Comparison of ENCODE assay signal across 31 cellular contexts in genomic region chr12:113475451-113476085, GRCh38. TPM values are rescaled to one million over a fixed set of nuclear protein-coding genes. Genes with fewer than 3 reads are reported as not detected.
DNase-seq lines count a peak whose midpoint lies in the region; ATAC-seq and TF ChIP-seq lines count a peak whose summit lies in the region.
"Had no signal": no experiment of that assay in that cellular context is flagged by ENCODE, and none has a peak within 500 bp of the region (broad histone marks: within the 10 kb centered on the region; RNA-seq: fewer than 3 reads in every experiment).

No MANE protein-coding gene starts in this region.

- DNase-seq in left ventricle myocardium inferior: no peak
- no peak for DNase-seq in Right ventricle myocardium inferior (ENCODE audit: missing footprints)
- DNase-seq in activated T-helper 1 cell treated with anti-CD3 and anti-CD28 coated beads, Interleukin-12 subunit alpha, Interleukin-12 subunit beta, Interleukin-2, Interleukin-4 antibody, amounts not matched to agents 30 ng/mL and 10 ng/mL and 1 ng/mL, durations not matched to agents 14 hours and 24 hours and 36 hours (ENCODE audit: low spot score): no peak
- no peak for DNase-seq in RWPE1 (ENCODE audit: low spot score)
- DNase-seq in stimulated activated CD4-positive, alpha-beta T cell treated with anti-CD3 and anti-CD28 coated beads, Interleukin-4, amount 100 ng/mL, for 1 hour: no peak
- DNase-seq in foreskin fibroblast: no peak
- DNase-seq: activated CD4-positive, alpha-beta T cell treated with anti-CD3 and anti-CD28 coated beads, Interleukin-2, amount 10 ng/mL, durations not matched to agents 24 days and 14 days; activated T-cell treated with anti-CD3 and anti-CD28 coated beads, Interleukin-2, amount 50 U/mL, for 24 hours; adrenal gland; BE2C; CD8-positive, alpha-beta T cell; cerebellar nuclear complex; HCEC 1CT; hippocampal formation; Kasumi-1; left lung; mesenchymal stem cell; NCI-H2029 treated with DMSO at 0.1 percent for 48 hours; right lobe of liver; SHP77 treated with DMSO at 0.1 percent for 48 hours; spleen; SW 1271; T1000; tibial artery had no signal

- intact Hi-C loops in left ventricle myocardium inferior (cut with micrococcal nuclease) (no loop called here), Right ventricle myocardium inferior (cut with DNase I) (no loop called here)
- intact Hi-C loops in activated T-helper 1 cell treated with anti-CD3 and anti-CD28 coated beads, Interleukin-12 subunit alpha, Interleukin-12 subunit beta, Interleukin-2, Interleukin-4 antibody, amounts not matched to agents 30 ng/mL and 10 ng/mL and 1 ng/mL, durations not matched to agents 14 hours and 24 hours and 36 hours (cut with micrococcal nuclease): loop anchor here (5.0 kb wide), 1 partner anchor 932 kb away; the partner anchor contains the start of gene TBX5

- peaks cover 7% of the 10 kb centered on the region for H3K36me3 Mint-ChIP-seq in activated T-helper 1 cell treated with anti-CD3 and anti-CD28 coated beads, Interleukin-12 subunit alpha, Interleukin-12 subunit beta, Interleukin-2, Interleukin-4 antibody, amounts not matched to agents 30 ng/mL and 10 ng/mL and 1 ng/mL, durations not matched to agents 14 hours and 24 hours and 36 hours (ENCODE audit: low read depth)
- H3K36me3 Mint-ChIP-seq: CD8-positive, alpha-beta T cell had no signal

- no peak overlapping the region for H3K9ac ChIP-seq in iPS-20b (ENCODE audit: low read depth, low read length)

- peak overlapping the region; percentile 36 for H3K27ac Mint-ChIP-seq in activated T-helper 1 cell treated with anti-CD3 and anti-CD28 coated beads, Interleukin-12 subunit alpha, Interleukin-12 subunit beta, Interleukin-2, Interleukin-4 antibody, amounts not matched to agents 30 ng/mL and 10 ng/mL and 1 ng/mL, durations not matched to agents 14 hours and 24 hours and 36 hours
- H3K27ac Mint-ChIP-seq: activated CD4-positive, alpha-beta T cell treated with anti-CD3 and anti-CD28 coated beads, Interleukin-2, amount 10 ng/mL, durations not matched to agents 24 days and 14 days; activated T-cell treated with anti-CD3 and anti-CD28 coated beads, Interleukin-2, amount 50 U/mL, for 24 hours; CD8-positive, alpha-beta T cell had no signal

- no peak for ATAC-seq in Right ventricle myocardium inferior
- ATAC-seq: CD8-positive, alpha-beta T cell; gastroesophageal sphincter; left lung; right lobe of liver had no signal

- H3K9me3 ChIP-seq in left ventricle myocardium inferior (replicated peaks) (no peaks in the 10 kb centered on the region), iPS-20b (ENCODE audit: insufficient read depth, low read depth, low read length) (peaks cover 5% of the 10 kb centered on the region; the same call in 1 of the 2 replicates)
- H3K9me3 ChIP-seq: adrenal gland, BE2C, gastroesophageal sphincter, left lung, right lobe of liver, tibial artery had no signal

- H3K27ac ChIP-seq in left ventricle myocardium inferior (replicated peaks) (no peak overlapping the region), iPS-20b (ENCODE audit: low read length) (no peak overlapping the region), RWPE1 (no peak overlapping the region)
- H3K27ac ChIP-seq: adrenal gland, gastroesophageal sphincter, left lung, right lobe of liver, spleen, tibial artery, VCaP had no signal

- H3K4me1 ChIP-seq in left ventricle myocardium inferior: peaks cover 12% of the 10 kb centered on the region
- peaks cover 36% of the 10 kb centered on the region for H3K4me1 ChIP-seq in iPS-20b (ENCODE audit: insufficient read depth, low read length)
- H3K4me1 ChIP-seq: adrenal gland, BE2C, left lung had no signal

- H3K4me3 ChIP-seq in left ventricle myocardium inferior (peak overlapping the region; percentile 42), iPS-20b (ENCODE audit: low read length) (peak overlapping the region; percentile 58; the same call in 1 of the 2 replicates), foreskin fibroblast (ENCODE audit: low read depth in 1 of 2, low read length in 2 of 2) (no peak overlapping the region)
- H3K4me3 ChIP-seq: adrenal gland, gastroesophageal sphincter, left lung, right lobe of liver, spleen, tibial artery had no signal

- H3K27me3 ChIP-seq in left ventricle myocardium inferior (ENCODE audit: low read depth) (peaks cover 98% of the 10 kb centered on the region), iPS-20b (ENCODE audit: insufficient read depth, low read length) (peaks cover 98% of the 10 kb centered on the region)

- H3K36me3 ChIP-seq in left ventricle myocardium inferior (no peaks in the 10 kb centered on the region), iPS-20b (ENCODE audit: insufficient read depth, low read depth, low read length) (no peaks in the 10 kb centered on the region)
- H3K36me3 ChIP-seq: adrenal gland, BE2C, gastroesophageal sphincter, left lung, right lobe of liver, spleen, tibial artery had no signal

- POLR2A ChIA-PET in RWPE1 (lab: Yijun Ruan, JAX; ENCODE audit: low non-redundant PET): no interaction called here

- CTCF ChIA-PET in RWPE1 (lab: Yijun Ruan, JAX): interaction anchor here (0.6 to 1.6 kb wide), 2 partner anchors 13 to 119 kb away, joined by 4 to 6 read pairs; no protein-coding TSS in a partner anchor

- H3K9me3 Mint-ChIP-seq in activated T-helper 1 cell treated with anti-CD3 and anti-CD28 coated beads, Interleukin-12 subunit alpha, Interleukin-12 subunit beta, Interleukin-2, Interleukin-4 antibody, amounts not matched to agents 30 ng/mL and 10 ng/mL and 1 ng/mL, durations not matched to agents 14 hours and 24 hours and 36 hours: no peaks in the 10 kb centered on the region
- H3K9me3 Mint-ChIP-seq: CD8-positive, alpha-beta T cell; neural crest cell had no signal

- H3K4me3 Mint-ChIP-seq in activated T-helper 1 cell treated with anti-CD3 and anti-CD28 coated beads, Interleukin-12 subunit alpha, Interleukin-12 subunit beta, Interleukin-2, Interleukin-4 antibody, amounts not matched to agents 30 ng/mL and 10 ng/mL and 1 ng/mL, durations not matched to agents 14 hours and 24 hours and 36 hours: no peak overlapping the region
- H3K4me3 Mint-ChIP-seq: activated CD4-positive, alpha-beta T cell treated with anti-CD3 and anti-CD28 coated beads, Interleukin-2, amount 10 ng/mL, durations not matched to agents 24 days and 14 days; activated T-cell treated with anti-CD3 and anti-CD28 coated beads, Interleukin-2, amount 50 U/mL, for 24 hours; CD8-positive, alpha-beta T cell; neural crest cell had no signal

- H3K27me3 Mint-ChIP-seq in activated T-helper 1 cell treated with anti-CD3 and anti-CD28 coated beads, Interleukin-12 subunit alpha, Interleukin-12 subunit beta, Interleukin-2, Interleukin-4 antibody, amounts not matched to agents 30 ng/mL and 10 ng/mL and 1 ng/mL, durations not matched to agents 14 hours and 24 hours and 36 hours (ENCODE audit: insufficient read depth): peaks cover 84% of the 10 kb centered on the region

- TF ChIP-seq CTCF in left ventricle myocardium inferior (IDR thresholded peaks at IDR 0.05; ENCODE audit: borderline replicate concordance) (no peak), RWPE1 (conservative IDR thresholded peaks at IDR 0.05; ENCODE audit: low read depth) (no peak), foreskin fibroblast (IDR thresholded peaks at IDR 0.05; ENCODE audit: low read depth, low read length) (no peak)

- peaks cover 11% of the 10 kb centered on the region for H3K4me1 Mint-ChIP-seq in activated T-helper 1 cell treated with anti-CD3 and anti-CD28 coated beads, Interleukin-12 subunit alpha, Interleukin-12 subunit beta, Interleukin-2, Interleukin-4 antibody, amounts not matched to agents 30 ng/mL and 10 ng/mL and 1 ng/mL, durations not matched to agents 14 hours and 24 hours and 36 hours (ENCODE audit: low read depth)
- H3K4me1 Mint-ChIP-seq: neural crest cell had no signal

RNA-seq across cellular contexts. Expression of gene LHX5, which starts 3.9 kb away (rescaled TPM):
- not detected for total RNA-seq in left ventricle myocardium inferior
- total RNA-seq in Right ventricle myocardium inferior: not detected
- not detected in 2 replicates for total RNA-seq in activated T-helper 1 cell treated with anti-CD3 and anti-CD28 coated beads, Interleukin-12 subunit alpha, Interleukin-12 subunit beta, Interleukin-2, Interleukin-4 antibody, amounts not matched to agents 30 ng/mL and 10 ng/mL and 1 ng/mL, durations not matched to agents 14 hours and 24 hours and 36 hours
- total RNA-seq: activated CD4-positive, alpha-beta T cell treated with anti-CD3 and anti-CD28 coated beads, Interleukin-2, amount 10 ng/mL, durations not matched to agents 24 days and 14 days; activated CD8-positive, alpha-beta memory T cell treated with anti-CD3 and anti-CD28 coated beads for 36 hours; adrenal gland; CD8-positive, alpha-beta T cell; dermis microvascular lymphatic vessel endothelial cell; fibroblast of lung; gastroesophageal sphincter; left lung; right lobe of liver; spleen had no signal

RNA-seq across cellular contexts. Expression of gene SDSL, which starts 53.4 kb away (rescaled TPM):
- total RNA-seq in left ventricle myocardium inferior: 13.3 TPM
- total RNA-seq in Right ventricle myocardium inferior: 8.5 TPM
- 0.52 and 0.54 TPM in 2 replicates for total RNA-seq in activated T-helper 1 cell treated with anti-CD3 and anti-CD28 coated beads, Interleukin-12 subunit alpha, Interleukin-12 subunit beta, Interleukin-2, Interleukin-4 antibody, amounts not matched to agents 30 ng/mL and 10 ng/mL and 1 ng/mL, durations not matched to agents 14 hours and 24 hours and 36 hours
- total RNA-seq: activated CD8-positive, alpha-beta memory T cell treated with anti-CD3 and anti-CD28 coated beads for 36 hours; CD8-positive, alpha-beta T cell had no signal

Comparison
In these comparisons a context has a peak if more than half of its experiments do, and no peak if none do; other contexts are left out.
1. H3K4me3 ChIP-seq: peak in left ventricle myocardium inferior (single experiment) and iPS-20b (single experiment); none in foreskin fibroblast (0 of 2).